Comparison of ENCODE assay signal across 12 cellular contexts in genomic region chr17:63835167-63835720, GRCh38. TPM values are rescaled to one million over a fixed set of nuclear protein-coding genes. Genes with fewer than 3 reads are reported as not detected.
DNase-seq lines count a peak whose midpoint lies in the region; ATAC-seq and TF ChIP-seq lines count a peak whose summit lies in the region.
"Had no signal": no experiment of that assay in that cellular context is flagged by ENCODE, and none has a peak within 500 bp of the region (broad histone marks: within the 10 kb centered on the region; RNA-seq: fewer than 3 reads in every experiment).

No MANE protein-coding gene starts in this region.

- peaks cover 2% of the 10 kb centered on the region for H3K36me3 Mint-ChIP-seq in T-helper 17 cell (ENCODE audit: low read depth)

- no peak overlapping the region for H2AFZ ChIP-seq in Karpas-422 (ENCODE audit: low read length)

- H3K4me3 ChIP-seq in left ventricle myocardium inferior (no peak overlapping the region), thyroid gland (replicated peaks in 1 of 3) (no peak overlapping the region), Karpas-422 (ENCODE audit: low read length) (no peak overlapping the region)
- H3K4me3 ChIP-seq: ovary had no signal

- peaks cover 39% of the 10 kb centered on the region for H3K79me2 ChIP-seq in Karpas-422 (ENCODE audit: low read length)

- H3K4me2 ChIP-seq in Karpas-422 (ENCODE audit: low read depth, low read length, poor library complexity, severe bottlenecking): no peak overlapping the region

- no peak for TF ChIP-seq POLR2A in thyroid gland (IDR thresholded peaks at IDR 0.05)

- WGBS in thyroid gland, 2 donors: 83 to 86% methylated on average over 9 of the region's 9 CpGs

- TF ChIP-seq CTCF in left ventricle myocardium inferior (IDR thresholded peaks at IDR 0.05; ENCODE audit: borderline replicate concordance): no peak
- TF ChIP-seq CTCF in thyroid gland (IDR thresholded peaks at IDR 0.05): peak in 1 of 6 experiments; percentile 0

- peak overlapping the region; percentile 82 for H3K27ac Mint-ChIP-seq in T-helper 17 cell

- H3K9me3 ChIP-seq in left ventricle myocardium inferior (replicated peaks) (no peaks in the 10 kb centered on the region), T-helper 17 cell (ENCODE audit: control insufficient read depth, low read length, poor library complexity, severe bottlenecking) (peaks cover 2% of the 10 kb centered on the region), thyroid gland (no peaks in the 10 kb centered on the region), Karpas-422 (ENCODE audit: low read length) (no peaks in the 10 kb centered on the region)
- H3K9me3 ChIP-seq: ovary had no signal

- H3K4me1 ChIP-seq in left ventricle myocardium inferior (peaks cover 52% of the 10 kb centered on the region), thyroid gland (peaks cover 33 to 44% of the 10 kb centered on the region in 2 donors), Karpas-422 (ENCODE audit: low read length) (peaks cover 24% of the 10 kb centered on the region)

- peaks cover 71% of the 10 kb centered on the region for H3K36me3 ChIP-seq in left ventricle myocardium inferior
- peaks cover 59 to 64% of the 10 kb centered on the region in 2 donors for H3K36me3 ChIP-seq in thyroid gland
- peaks cover 20% of the 10 kb centered on the region; the same call in 1 of the 2 replicates for H3K36me3 ChIP-seq in Karpas-422 (ENCODE audit: insufficient read depth, low read length)
- H3K36me3 ChIP-seq: ovary had no signal

- peaks cover 10% of the 10 kb centered on the region; the same call in 1 of the 2 replicates for H4K20me1 ChIP-seq in Karpas-422 (ENCODE audit: insufficient read depth, low read depth, low read length)

- DNase-seq in left ventricle myocardium inferior (no peak), left ventricle myocardium superior (no peak), T-helper 17 cell (no peak), thyroid gland (no peak), Karpas-422 (no peak), anterior cingulate cortex (lab: John Stamatoyannopoulos, UW) (no peak)
- DNase-seq: ovary had no signal

- peak overlapping the region; percentile 50 for H3K27ac ChIP-seq in left ventricle myocardium inferior (replicated peaks)
- peak overlapping the region; percentile 46 for H3K27ac ChIP-seq in layer of hippocampus (ENCODE audit: low read depth, low read length)
- H3K27ac ChIP-seq in thyroid gland: peak overlapping the region; percentile 24 to 60 (median 56)
- H3K27ac ChIP-seq in Karpas-422 (ENCODE audit: low read length): no peak overlapping the region
- H3K27ac ChIP-seq: ovary had no signal

- no peak overlapping the region for H3K4me3 Mint-ChIP-seq in T-helper 17 cell
- H3K4me3 Mint-ChIP-seq: activated CD4-positive, alpha-beta T cell treated with anti-CD3 and anti-CD28 coated beads, Interleukin-2, amount 10 ng/mL, durations not matched to agents 24 days and 14 days had no signal

- no peak for ATAC-seq in left ventricle myocardium superior
- no peak for ATAC-seq in T-helper 17 cell
- ATAC-seq in HG03521 (IDR thresholded peaks at IDR 0.05; ENCODE audit: unreplicated experiment): no peak

- H3K9ac ChIP-seq in Karpas-422 (ENCODE audit: low read length): no peak overlapping the region

- no peaks in the 10 kb centered on the region for H3K9me2 ChIP-seq in Karpas-422 (replicated peaks; ENCODE audit: insufficient read depth, low read length)

- no peaks in the 10 kb centered on the region for H3K27me3 ChIP-seq in left ventricle myocardium inferior (ENCODE audit: low read depth)
- no peaks in the 10 kb centered on the region for H3K27me3 ChIP-seq in layer of hippocampus (ENCODE audit: control insufficient read depth, insufficient read depth, low read length)
- H3K27me3 ChIP-seq in thyroid gland: no peaks in the 10 kb centered on the region
- H3K27me3 ChIP-seq in Karpas-422 (ENCODE audit: low read length): no peaks in the 10 kb centered on the region
- H3K27me3 ChIP-seq: ovary had no signal

- intact Hi-C loops in left ventricle myocardium inferior (cut with micrococcal nuclease): no loop called here
- intact Hi-C loops in left ventricle myocardium superior (cut with micrococcal nuclease): no loop called here
- intact Hi-C loops in thyroid gland (cut with DNase I): loop anchor here (5.0 kb wide), 1 partner anchor 63 kb away; the partner anchor contains the start of genes CCDC47 and DDX42

- H3K4me1 Mint-ChIP-seq in T-helper 17 cell: peaks cover 44% of the 10 kb centered on the region

- H3K27me3 Mint-ChIP-seq in T-helper 17 cell: no peaks in the 10 kb centered on the region
- H3K27me3 Mint-ChIP-seq: activated CD4-positive, alpha-beta T cell treated with anti-CD3 and anti-CD28 coated beads, Interleukin-2, amount 10 ng/mL, durations not matched to agents 24 days and 14 days had no signal

RNA-seq across cellular contexts. Expression of gene SMARCD2, which starts 7.2 kb away (rescaled TPM):
- 21.0 TPM for total RNA-seq in left ventricle myocardium inferior
- 28.4 TPM for total RNA-seq in left ventricle myocardium superior
- 100 to 1,000 TPM in 1 of 2 donors, 10 to 100 TPM in 1; 95.3 to 106 TPM for total RNA-seq in T-helper 17 cell
- 100 to 1,000 TPM in 1 of 4 donors, 10 to 100 TPM in 3; 75.0 to 101 (median 90.4) TPM for total RNA-seq in thyroid gland
- total RNA-seq in Karpas-422 (2014; rRNA removed; shearing (Covaris generic); ENCODE audit: low replicate concordance): 103 and 143 TPM in 2 replicates

RNA-seq across cellular contexts. Expression of gene FTSJ3, which starts 7.8 kb away (rescaled TPM):
- total RNA-seq in left ventricle myocardium inferior: 36.7 TPM
- total RNA-seq in left ventricle myocardium superior: 35.9 TPM
- 10 to 100 TPM; 44.2 to 54.3 TPM for total RNA-seq in T-helper 17 cell
- total RNA-seq in thyroid gland: 10 to 100 TPM; 37.8 to 64.7 (median 47.2) TPM
- total RNA-seq in Karpas-422 (2014; rRNA removed; shearing (Covaris generic); ENCODE audit: low replicate concordance): 30.7 and 39.5 TPM in 2 replicates

RNA-seq across cellular contexts. Expression of gene PSMC5, which starts 8.0 kb away (rescaled TPM):
- total RNA-seq in left ventricle myocardium inferior (115 TPM), left ventricle myocardium superior (141 TPM), T-helper 17 cell (10 to 100 TPM; 83.5 to 92.2 TPM), thyroid gland (10 to 100 TPM; 79.1 to 98.3 (median 86.4) TPM)
- total RNA-seq in Karpas-422 (2014; rRNA removed; shearing (Covaris generic); ENCODE audit: low replicate concordance): 26.9 and 49.1 TPM in 2 replicates

RNA-seq across cellular contexts. Expression of gene CSH2, which starts 38.2 kb away (rescaled TPM):
- not detected for total RNA-seq in left ventricle myocardium inferior
- total RNA-seq in left ventricle myocardium superior: not detected
- total RNA-seq in T-helper 17 cell: 1 to 10 TPM; 3.6 to 4.0 TPM
- not detected for total RNA-seq in thyroid gland
- total RNA-seq in Karpas-422 (2014; rRNA removed; shearing (Covaris generic); ENCODE audit: low replicate concordance): not detected in 2 replicates
- total RNA-seq: activated CD4-positive, alpha-beta T cell treated with anti-CD3 and anti-CD28 coated beads, Interleukin-2, amount 10 ng/mL, durations not matched to agents 24 days and 14 days; mammary epithelial cell; MCF 10A; ovary had no signal

RNA-seq across cellular contexts. Expression of gene GH2, which starts 46.5 kb away (rescaled TPM):
- total RNA-seq in left ventricle myocardium inferior (not detected), left ventricle myocardium superior (not detected), T-helper 17 cell (not detected), thyroid gland (not detected)
- total RNA-seq in Karpas-422 (2014; rRNA removed; shearing (Covaris generic); ENCODE audit: low replicate concordance): not detected in 2 replicates
- total RNA-seq: activated CD4-positive, alpha-beta T cell treated with anti-CD3 and anti-CD28 coated beads, Interleukin-2, amount 10 ng/mL, durations not matched to agents 24 days and 14 days; mammary epithelial cell; MCF 10A; ovary had no signal
